Comparison of ENCODE assay signal across 8 cellular contexts in genomic region chr22:19477321-19478085, GRCh38. TPM values are rescaled to one million over a fixed set of nuclear protein-coding genes. Genes with fewer than 3 reads are reported as not detected.
A peak's percentile ranks its signal among the peaks of the same experiment; 100 is the strongest.
DNase-seq lines count a peak whose midpoint lies in the region; ATAC-seq and TF ChIP-seq lines count a peak whose summit lies in the region.

No MANE protein-coding gene starts in this region.

- peaks cover 24% of the 10 kb centered on the region for H3K36me3 Mint-ChIP-seq in activated naive CD4-positive, alpha-beta T cell treated with anti-CD3 and anti-CD28 coated beads for 36 hours (ENCODE audit: low read depth)
- peaks cover 23% of the 10 kb centered on the region for H3K36me3 Mint-ChIP-seq in T-helper 2 cell treated with Interferon-gamma antibody and Interleukin-4, amounts not matched to agents 5 μg/mL and 100 μg/mL, for 36 hours (ENCODE audit: low read depth)
- no peaks in the 10 kb centered on the region for H3K36me3 Mint-ChIP-seq in glutamatergic neuron (ENCODE audit: unreplicated experiment)
- peaks cover 16% of the 10 kb centered on the region for H3K36me3 Mint-ChIP-seq in stimulated activated memory B cell treated with anti-CD40 and anti-IgM and Interleukin-4, amounts not matched to agents 10 μg/mL and 1 μg/mL and 100 μg/mL, for 72 hours

- peak overlapping the region; percentile 99 for H3K4me3 Mint-ChIP-seq in activated naive CD4-positive, alpha-beta T cell treated with anti-CD3 and anti-CD28 coated beads for 36 hours
- peak overlapping the region; percentile 96 for H3K4me3 Mint-ChIP-seq in T-helper 2 cell treated with Interferon-gamma antibody and Interleukin-4, amounts not matched to agents 5 μg/mL and 100 μg/mL, for 36 hours
- peak overlapping the region; percentile 71 for H3K4me3 Mint-ChIP-seq in glutamatergic neuron (ENCODE audit: unreplicated experiment)
- H3K4me3 Mint-ChIP-seq in stimulated activated memory B cell treated with anti-CD40 and anti-IgM and Interleukin-4, amounts not matched to agents 10 μg/mL and 1 μg/mL and 100 μg/mL, for 72 hours: peak overlapping the region; percentile 87

- no peak for ATAC-seq in stimulated activated memory B cell treated with anti-CD40 and anti-IgM and Interleukin-4, amounts not matched to agents 10 μg/mL and 1 μg/mL and 100 μg/mL, for 72 hours
- ATAC-seq in GM19023 (IDR thresholded peaks at IDR 0.05; ENCODE audit: unreplicated experiment) (no peak), HG02642 (IDR thresholded peaks at IDR 0.05; ENCODE audit: poor library complexity, unreplicated experiment) (no peak)

- intact Hi-C loops in activated naive CD4-positive, alpha-beta T cell treated with anti-CD3 and anti-CD28 coated beads for 36 hours (cut with micrococcal nuclease): loop anchor here (2.0 to 5.0 kb wide), 4 partner anchors 130 to 369 kb away; partner anchors contain the start of gene DGCR2

- no peaks in the 10 kb centered on the region for H3K27me3 Mint-ChIP-seq in activated naive CD4-positive, alpha-beta T cell treated with anti-CD3 and anti-CD28 coated beads for 36 hours (ENCODE audit: low read depth)
- no peaks in the 10 kb centered on the region for H3K27me3 Mint-ChIP-seq in T-helper 2 cell treated with Interferon-gamma antibody and Interleukin-4, amounts not matched to agents 5 μg/mL and 100 μg/mL, for 36 hours (ENCODE audit: low read depth)
- H3K27me3 Mint-ChIP-seq in glutamatergic neuron (ENCODE audit: unreplicated experiment): peaks cover 2% of the 10 kb centered on the region
- no peaks in the 10 kb centered on the region for H3K27me3 Mint-ChIP-seq in stimulated activated memory B cell treated with anti-CD40 and anti-IgM and Interleukin-4, amounts not matched to agents 10 μg/mL and 1 μg/mL and 100 μg/mL, for 72 hours

- no peak for DNase-seq in activated naive CD4-positive, alpha-beta T cell treated with anti-CD3 and anti-CD28 coated beads for 36 hours
- no peak for DNase-seq in activated naive CD4-positive, alpha-beta T cell (lab: John Stamatoyannopoulos, UW)
- no peak for DNase-seq in T-helper 2 cell treated with Interferon-gamma antibody and Interleukin-4, amounts not matched to agents 5 μg/mL and 100 μg/mL, for 36 hours (ENCODE audit: low spot score)
- DNase-seq in glutamatergic neuron: no peak
- DNase-seq in nucleus accumbens (lab: John Stamatoyannopoulos, UW): no peak

- no peaks in the 10 kb centered on the region for H3K9me3 Mint-ChIP-seq in activated naive CD4-positive, alpha-beta T cell treated with anti-CD3 and anti-CD28 coated beads for 36 hours
- no peaks in the 10 kb centered on the region for H3K9me3 Mint-ChIP-seq in T-helper 2 cell treated with Interferon-gamma antibody and Interleukin-4, amounts not matched to agents 5 μg/mL and 100 μg/mL, for 36 hours
- peaks cover 4% of the 10 kb centered on the region for H3K9me3 Mint-ChIP-seq in glutamatergic neuron (ENCODE audit: unreplicated experiment)
- H3K9me3 Mint-ChIP-seq in stimulated activated memory B cell treated with anti-CD40 and anti-IgM and Interleukin-4, amounts not matched to agents 10 μg/mL and 1 μg/mL and 100 μg/mL, for 72 hours: no peaks in the 10 kb centered on the region

- CTCF ChIA-PET in activated naive CD4-positive, alpha-beta T cell treated with anti-CD3 and anti-CD28 coated beads for 36 hours (lab: Charles Lee): interaction anchor here (0.8 to 1.7 kb wide), 3 partner anchors 152 to 299 kb away, joined by 3 to 11 read pairs (median 4); partner anchors contain the start of gene SLC25A1

- H3K4me1 Mint-ChIP-seq in activated naive CD4-positive, alpha-beta T cell treated with anti-CD3 and anti-CD28 coated beads for 36 hours (ENCODE audit: low read depth): peaks cover 30% of the 10 kb centered on the region
- H3K4me1 Mint-ChIP-seq in T-helper 2 cell treated with Interferon-gamma antibody and Interleukin-4, amounts not matched to agents 5 μg/mL and 100 μg/mL, for 36 hours (ENCODE audit: low read depth): peaks cover 19% of the 10 kb centered on the region
- peaks cover 8% of the 10 kb centered on the region for H3K4me1 Mint-ChIP-seq in glutamatergic neuron (ENCODE audit: low read depth, unreplicated experiment)
- H3K4me1 Mint-ChIP-seq in stimulated activated memory B cell treated with anti-CD40 and anti-IgM and Interleukin-4, amounts not matched to agents 10 μg/mL and 1 μg/mL and 100 μg/mL, for 72 hours: peaks cover 40% of the 10 kb centered on the region

- TF ChIP-seq CTCF in glutamatergic neuron (IDR thresholded peaks at IDR 0.05; ENCODE audit: partially characterized antibody, unreplicated experiment): no peak

- H3K27ac Mint-ChIP-seq in activated naive CD4-positive, alpha-beta T cell treated with anti-CD3 and anti-CD28 coated beads for 36 hours: peak overlapping the region; percentile 73
- peak overlapping the region; percentile 89 for H3K27ac Mint-ChIP-seq in T-helper 2 cell treated with Interferon-gamma antibody and Interleukin-4, amounts not matched to agents 5 μg/mL and 100 μg/mL, for 36 hours
- H3K27ac Mint-ChIP-seq in glutamatergic neuron (ENCODE audit: unreplicated experiment): no peak overlapping the region
- peak overlapping the region; percentile 100 for H3K27ac Mint-ChIP-seq in stimulated activated memory B cell treated with anti-CD40 and anti-IgM and Interleukin-4, amounts not matched to agents 10 μg/mL and 1 μg/mL and 100 μg/mL, for 72 hours

RNA-seq across cellular contexts. Expression of gene UFD1, which starts 1.5 kb away (rescaled TPM):
- total RNA-seq in activated naive CD4-positive, alpha-beta T cell treated with anti-CD3 and anti-CD28 coated beads for 36 hours: 10 to 100 TPM; 75.1 to 83.3 TPM
- 48.0 TPM for total RNA-seq in glutamatergic neuron (ENCODE audit: unreplicated experiment)

RNA-seq across cellular contexts. Expression of gene CDC45, which starts 2.2 kb away (rescaled TPM):
- total RNA-seq in activated naive CD4-positive, alpha-beta T cell treated with anti-CD3 and anti-CD28 coated beads for 36 hours: 10 to 100 TPM; 86.3 to 91.7 TPM
- total RNA-seq in glutamatergic neuron (ENCODE audit: unreplicated experiment): 3.5 TPM

RNA-seq across cellular contexts. Expression of gene C22orf39, which starts 30.0 kb away (rescaled TPM):
- total RNA-seq in activated naive CD4-positive, alpha-beta T cell treated with anti-CD3 and anti-CD28 coated beads for 36 hours: 10 to 100 TPM; 29.3 to 30.2 TPM
- total RNA-seq in glutamatergic neuron (ENCODE audit: unreplicated experiment): 47.7 TPM

RNA-seq across cellular contexts. Expression of gene MRPL40, which starts 45.2 kb away (rescaled TPM):
- 10 to 100 TPM; 32.6 to 34.9 TPM for total RNA-seq in activated naive CD4-positive, alpha-beta T cell treated with anti-CD3 and anti-CD28 coated beads for 36 hours
- 24.4 TPM for total RNA-seq in glutamatergic neuron (ENCODE audit: unreplicated experiment)

RNA-seq across cellular contexts. Expression of gene HIRA, which starts 46.0 kb away (rescaled TPM):
- total RNA-seq in activated naive CD4-positive, alpha-beta T cell treated with anti-CD3 and anti-CD28 coated beads for 36 hours: 10 to 100 TPM; 16.2 to 18.0 TPM
- 51.0 TPM for total RNA-seq in glutamatergic neuron (ENCODE audit: unreplicated experiment)

Comparison
In these comparisons a context has a peak if more than half of its experiments do, and no peak if none do; other contexts are left out.
1. RNA of gene CDC45, which starts 2.2 kb away (total RNA-seq): 86.3 to 91.7 TPM in activated naive CD4-positive, alpha-beta T cell treated with anti-CD3 and anti-CD28 coated beads for 36 hours; 3.5 TPM in glutamatergic neuron (single experiment); every median in the first group is over 10 times any median in the second.
2. Peak in every context shown above with its lines, with median percentiles within 50 percentile points of each other: H3K4me3 Mint-ChIP-seq.